1 cellular context compared by ENCODE assay signal in genomic region chr21:25759573-25759972, GRCh38.
TF ChIP-seq lines count a peak whose summit lies in the region.

No MANE protein-coding gene starts in this region.

TF ChIP-seq in IMR-90, 13 proteins besides CTCF, POLR2A, EP300 and RAD21:
- peak; percentile 58 for TF ChIP-seq CEBPB (IDR thresholded peaks at IDR 0.05; ENCODE audit: low read depth, low read length)
- no peak for TF ChIP-seq BHLHE40 (IDR thresholded peaks at IDR 0.05; ENCODE audit: low read depth, low read length)
- TF ChIP-seq CHD1 (IDR thresholded peaks at IDR 0.05; ENCODE audit: low read depth, low read length), result no peak
- no peak for TF ChIP-seq USF2 (IDR thresholded peaks at IDR 0.05; ENCODE audit: low read depth, low read length)
